Comparison of ENCODE assay signal across 31 cellular contexts in the genomic region with DNA sequence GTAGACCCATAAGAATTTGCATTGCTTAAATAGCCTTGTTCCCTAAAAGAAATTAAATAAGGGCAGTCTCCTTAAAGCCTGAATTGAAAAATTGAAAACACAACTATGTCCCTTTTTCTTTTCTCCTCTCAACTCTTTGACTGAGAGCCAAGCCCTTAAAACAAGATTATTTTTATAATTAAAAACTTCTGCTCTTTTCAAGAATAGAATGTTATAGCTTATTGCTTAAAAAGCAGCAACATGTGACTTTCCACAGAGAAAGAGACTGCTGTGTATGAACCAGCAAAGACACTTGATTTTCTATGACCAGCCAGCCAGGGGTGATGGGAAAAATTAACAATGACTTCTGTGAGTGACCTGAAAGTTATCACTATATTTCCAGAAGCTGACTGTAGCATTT.
"Had no signal": no experiment of that assay in that cellular context is flagged by ENCODE, and none has a peak within 500 bp of the region (broad histone marks: within the 10 kb centered on the region; RNA-seq: fewer than 3 reads in every experiment).

No MANE protein-coding gene starts in this region.

- H3K27ac Mint-ChIP-seq: activated CD4-positive, alpha-beta T cell treated with anti-CD3 and anti-CD28 coated beads, Interleukin-2, amount 10 ng/mL, durations not matched to agents 24 days and 14 days; activated CD8-positive, alpha-beta T cell treated with anti-CD3 and anti-CD28 coated beads for 36 hours; activated naive CD8-positive, alpha-beta T cell treated with anti-CD3 and anti-CD28 coated beads, Interleukin-2, amount 10 ng/mL, durations not matched to agents 7 days and 5 days; activated T-cell treated with anti-CD3 and anti-CD28 coated beads, Interleukin-2, amount 50 U/mL, for 72 hours; activated T-helper 17 cell treated with anti-CD3 and anti-CD28 coated beads, Interleukin-2, amount 50 U/mL, for 72 hours; T-helper 1 cell treated with Interleukin-12 subunit alpha and Interleukin-12 subunit beta and Interleukin-4 antibody, amounts not matched to agents 30 μg/mL and 1 μg/mL, for 36 hours; T-helper 2 cell treated with Interferon-gamma antibody and Interleukin-4, amounts not matched to agents 5 μg/mL and 100 μg/mL, for 36 hours had no signal

- H3K9ac ChIP-seq: SK-N-SH had no signal

- H3K4me1 Mint-ChIP-seq: activated CD4-positive, alpha-beta T cell treated with anti-CD3 and anti-CD28 coated beads, Interleukin-2, amount 10 ng/mL, durations not matched to agents 24 days and 14 days; activated naive CD8-positive, alpha-beta T cell treated with anti-CD3 and anti-CD28 coated beads, Interleukin-2, amount 10 ng/mL, durations not matched to agents 7 days and 5 days; activated T-helper 17 cell treated with anti-CD3 and anti-CD28 coated beads, Interleukin-2, amount 50 U/mL, for 72 hours had no signal

- H3K27me3 ChIP-seq: adrenal gland, brain microvascular endothelial cell, Peyer's patch, SJSA1 had no signal

- H3K9me3 ChIP-seq: adrenal gland, Peyer's patch, SJSA1, SK-N-SH had no signal

- H3K27me3 Mint-ChIP-seq: activated naive CD8-positive, alpha-beta T cell treated with anti-CD3 and anti-CD28 coated beads, Interleukin-2, amount 10 ng/mL, durations not matched to agents 7 days and 5 days had no signal

- H3K36me3 Mint-ChIP-seq: activated naive CD8-positive, alpha-beta T cell treated with anti-CD3 and anti-CD28 coated beads, Interleukin-2, amount 10 ng/mL, durations not matched to agents 7 days and 5 days had no signal

- H3K9me3 Mint-ChIP-seq: activated CD4-positive, alpha-beta T cell treated with anti-CD3 and anti-CD28 coated beads, Interleukin-2, amount 10 ng/mL, durations not matched to agents 24 days and 14 days; activated CD8-positive, alpha-beta T cell treated with anti-CD3 and anti-CD28 coated beads for 36 hours; activated naive CD8-positive, alpha-beta T cell treated with anti-CD3 and anti-CD28 coated beads, Interleukin-2, amount 10 ng/mL, durations not matched to agents 7 days and 5 days; activated T-cell treated with anti-CD3 and anti-CD28 coated beads, Interleukin-2, amount 50 U/mL, for 72 hours; activated T-helper 17 cell treated with anti-CD3 and anti-CD28 coated beads, Interleukin-2, amount 50 U/mL, for 72 hours; T-helper 1 cell treated with Interleukin-12 subunit alpha and Interleukin-12 subunit beta and Interleukin-4 antibody, amounts not matched to agents 30 μg/mL and 1 μg/mL, for 36 hours; T-helper 2 cell treated with Interferon-gamma antibody and Interleukin-4, amounts not matched to agents 5 μg/mL and 100 μg/mL, for 36 hours had no signal

- H3K9me2 ChIP-seq: SK-N-SH had no signal

- H3K27ac ChIP-seq: adrenal gland, brain microvascular endothelial cell, Peyer's patch, SJSA1 had no signal

- H3K4me3 Mint-ChIP-seq: activated CD4-positive, alpha-beta T cell treated with anti-CD3 and anti-CD28 coated beads, Interleukin-2, amount 10 ng/mL, durations not matched to agents 24 days and 14 days; activated CD8-positive, alpha-beta T cell treated with anti-CD3 and anti-CD28 coated beads for 36 hours; activated naive CD8-positive, alpha-beta T cell treated with anti-CD3 and anti-CD28 coated beads, Interleukin-2, amount 10 ng/mL, durations not matched to agents 7 days and 5 days; activated T-cell treated with anti-CD3 and anti-CD28 coated beads, Interleukin-2, amount 50 U/mL, for 72 hours; activated T-helper 17 cell treated with anti-CD3 and anti-CD28 coated beads, Interleukin-2, amount 50 U/mL, for 72 hours; T-helper 1 cell treated with Interleukin-12 subunit alpha and Interleukin-12 subunit beta and Interleukin-4 antibody, amounts not matched to agents 30 μg/mL and 1 μg/mL, for 36 hours; T-helper 2 cell treated with Interferon-gamma antibody and Interleukin-4, amounts not matched to agents 5 μg/mL and 100 μg/mL, for 36 hours had no signal

- ATAC-seq: activated CD8-positive, alpha-beta T cell treated with anti-CD3 and anti-CD28 coated beads for 36 hours; activated T-cell treated with anti-CD3 and anti-CD28 coated beads, Interleukin-2, amount 50 U/mL, for 72 hours; activated T-helper 17 cell treated with anti-CD3 and anti-CD28 coated beads, Interleukin-2, amount 50 U/mL, for 72 hours; K562; PC-3 had no signal

- DNase-seq: activated CD4-positive, alpha-beta T cell treated with anti-CD3 and anti-CD28 coated beads, Interleukin-2, amount 10 ng/mL, durations not matched to agents 24 days and 14 days; activated CD4-positive, alpha-beta T cell treated with anti-CD3 and anti-CD28 coated beads, Interleukin-2, amount 50 U/mL, for 4 hours; activated CD8-positive, alpha-beta T cell treated with anti-CD3 and anti-CD28 coated beads for 36 hours; activated effector memory CD4-positive, alpha-beta T cell treated with anti-CD3 and anti-CD28 coated beads, Interleukin-2, amount 50 U/mL, for 16 hours; activated naive CD4-positive, alpha-beta T cell; activated naive CD4-positive, alpha-beta T cell treated with anti-CD3 and anti-CD28 coated beads, Interleukin-2, amount 50 U/mL, for 16 hours; activated naive CD8-positive, alpha-beta T cell treated with anti-CD3 and anti-CD28 coated beads, Interleukin-2, amount 10 ng/mL, durations not matched to agents 7 days and 5 days; activated T-cell treated with anti-CD3 and anti-CD28 coated beads, Interleukin-2, amount 50 U/mL, for 1 hour; activated T-cell treated with anti-CD3 and anti-CD28 coated beads, Interleukin-2, amount 50 U/mL, for 72 hours; adrenal gland; brain microvascular endothelial cell; NCI-H1105; NCI-H1417 treated with DMSO at 0.1 percent for 48 hours; NCI-H1694; NCI-H1930; NCI-H2081 treated with DMSO at 0.1 percent for 48 hours; NCI-H345; NCI-H510A; NCI-H526; NCI-H748 treated with DMSO at 0.1 percent for 48 hours; NK-92 treated with Interleukin-12 subunit alpha and Interleukin-12 subunit beta, amount 100 ng/mL, for 24 hours; PC-3; Peyer's patch; RPMI8226; SHP77 treated with DMSO at 0.1 percent for 48 hours; SK-N-SH had no signal

- H3K4me1 ChIP-seq: adrenal gland, Peyer's patch, SJSA1 had no signal

- H3K4me3 ChIP-seq: adrenal gland, K562, Peyer's patch, SJSA1 had no signal

- H3K36me3 ChIP-seq: adrenal gland, brain microvascular endothelial cell, Peyer's patch, SJSA1 had no signal

- H3K4me2 ChIP-seq: SK-N-SH had no signal
